ENCODE assay signal across 8 cellular contexts in the genomic region with DNA sequence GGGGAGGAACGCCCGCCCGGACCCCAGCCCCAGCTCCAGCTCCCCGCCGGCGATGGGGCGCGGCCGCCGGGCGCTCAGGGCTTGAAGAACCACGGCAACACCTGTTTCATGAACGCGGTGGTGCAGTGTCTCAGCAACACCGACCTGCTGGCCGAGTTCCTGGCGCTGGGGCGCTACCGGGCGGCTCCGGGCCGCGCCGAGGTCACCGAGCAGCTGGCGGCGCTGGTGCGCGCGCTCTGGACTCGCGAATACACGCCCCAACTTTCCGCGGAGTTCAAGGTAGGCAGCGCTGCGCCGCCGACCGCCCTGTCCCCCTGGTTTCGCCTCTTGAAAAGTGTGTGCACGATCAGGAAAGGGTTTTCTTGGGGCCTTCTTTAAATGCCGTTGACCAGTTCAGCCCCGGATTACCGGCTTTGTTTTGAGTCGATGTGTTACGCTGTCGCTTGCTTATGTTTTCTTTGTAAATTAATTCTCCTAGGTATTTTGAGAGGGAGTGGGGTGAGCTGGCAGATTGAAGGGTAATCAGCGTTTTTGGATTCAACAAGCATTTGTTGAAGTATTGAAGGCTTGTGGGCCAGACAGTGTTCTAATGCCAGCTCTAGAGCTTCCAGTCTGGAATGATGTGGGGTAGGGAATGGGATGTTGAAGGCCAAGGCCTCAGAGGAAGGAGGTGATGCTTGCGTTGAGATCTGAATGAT. TPM values are rescaled to one million over a fixed set of nuclear protein-coding genes. Genes with fewer than 3 reads are reported as not detected.
DNase-seq lines count a peak whose midpoint lies in the region; ATAC-seq and TF ChIP-seq lines count a peak whose summit lies in the region.

No MANE protein-coding gene starts in this region.

- peaks cover 71% of the 10 kb centered on the region for H3K27me3 Mint-ChIP-seq in stimulated activated naive CD8-positive, alpha-beta T cell treated with anti-CD3 and anti-CD28 coated beads, Interleukin-15, amount 100 ng/mL, for 72 hours

- DNase-seq in stimulated activated CD4-positive, alpha-beta T cell treated with anti-CD3 and anti-CD28 coated beads, Interleukin-15, amount 100 ng/mL, for 24 hours: peak; percentile 55
- no peak for DNase-seq in stimulated activated CD4-positive, alpha-beta T cell treated with anti-CD3 and anti-CD28 coated beads, Interleukin-4, amount 100 ng/mL, for 24 hours
- DNase-seq in NT2/D1 (ENCODE audit: low read depth, low spot score) (no peak), T47D (ENCODE audit: low read depth in 1 of 2, low spot score in 1 of 2) (peak; percentile 30 to 78), left lung (peak; percentile 70 to 89), A172 (ENCODE audit: low spot score) (no peak)
- peak; percentile 37 for DNase-seq in stimulated activated naive CD8-positive, alpha-beta T cell treated with anti-CD3 and anti-CD28 coated beads, Interleukin-15, amount 100 ng/mL, for 72 hours

- H3K27me3 ChIP-seq in NT2/D1 (ENCODE audit: insufficient read depth, insufficient read length) (peaks cover 15% of the 10 kb centered on the region), left lung (peaks cover 15 to 51% of the 10 kb centered on the region in 2 donors)

- TF ChIP-seq CTCF in left lung (IDR thresholded peaks at IDR 0.05): peak in 1 of 2 donors; percentile 11

- H3K4me1 ChIP-seq in NT2/D1 (ENCODE audit: insufficient read depth, insufficient read length) (peaks cover 4% of the 10 kb centered on the region), left lung (peaks cover 0 to 20% of the 10 kb centered on the region in 2 donors)

- ATAC-seq in left lung (peak; percentile 72), GM18858 (IDR thresholded peaks at IDR 0.05; ENCODE audit: unreplicated experiment) (no peak)
- ATAC-seq in stimulated activated naive CD8-positive, alpha-beta T cell treated with anti-CD3 and anti-CD28 coated beads, Interleukin-15, amount 100 ng/mL, for 72 hours: peak; percentile 67

- H3K4me3 ChIP-seq in NT2/D1 (ENCODE audit: insufficient read length, low read depth) (peak overlapping the region; percentile 66), left lung (peak overlapping the region; percentile 58)

- in situ Hi-C loops in T47D (cut with HindIII; ENCODE audit: low pct_unique_long_range_greater_than_20kb, low sequenced_read_pairs): no loop called here

- intact Hi-C loops in left lung (cut with DNase I): no loop called here

- no peaks in the 10 kb centered on the region for H3K9me3 Mint-ChIP-seq in stimulated activated naive CD8-positive, alpha-beta T cell treated with anti-CD3 and anti-CD28 coated beads, Interleukin-15, amount 100 ng/mL, for 72 hours

- peak overlapping the region; percentile 86 for H3K9ac ChIP-seq in NT2/D1 (ENCODE audit: insufficient read length, low read depth)

- H3K9me3 ChIP-seq in NT2/D1 (ENCODE audit: insufficient read depth, low read length) (peaks cover 8% of the 10 kb centered on the region; the same call in 1 of the 2 replicates), left lung (no peaks in the 10 kb centered on the region)

- peak overlapping the region; percentile 72 to 82 for H3K4me3 Mint-ChIP-seq in stimulated activated naive CD8-positive, alpha-beta T cell treated with anti-CD3 and anti-CD28 coated beads, Interleukin-15, amount 100 ng/mL, for 72 hours

- H3K36me3 ChIP-seq in NT2/D1 (ENCODE audit: insufficient read depth, insufficient read length, low read length) (no peaks in the 10 kb centered on the region), left lung (no peaks in the 10 kb centered on the region)

- peak overlapping the region; percentile 78 to 80 for H3K27ac ChIP-seq in left lung

- H3K27ac Mint-ChIP-seq in stimulated activated naive CD8-positive, alpha-beta T cell treated with anti-CD3 and anti-CD28 coated beads, Interleukin-15, amount 100 ng/mL, for 72 hours: peak overlapping the region in 1 of 2 donors; percentile 77

- peaks cover 29% of the 10 kb centered on the region for H3K4me1 Mint-ChIP-seq in stimulated activated naive CD8-positive, alpha-beta T cell treated with anti-CD3 and anti-CD28 coated beads, Interleukin-15, amount 100 ng/mL, for 72 hours

RNA-seq across cellular contexts. Expression of a gene that starts 0.7 kb away (rescaled TPM):
- 1 to 10 TPM; 4.9 to 6.2 TPM for total RNA-seq in left lung
- total RNA-seq in A172 (2014; rRNA removed; shearing (Covaris generic)): 3.1 and 3.7 TPM in 2 replicates

Comparison
In these comparisons a context has a peak if more than half of its experiments do, and no peak if none do; other contexts are left out.
1. DNase-seq: peak in stimulated activated CD4-positive, alpha-beta T cell treated with anti-CD3 and anti-CD28 coated beads, Interleukin-15, amount 100 ng/mL, for 24 hours (single experiment), T47D (2 of 2), left lung (2 of 2) and stimulated activated naive CD8-positive, alpha-beta T cell treated with anti-CD3 and anti-CD28 coated beads, Interleukin-15, amount 100 ng/mL, for 72 hours (2 of 2); none in stimulated activated CD4-positive, alpha-beta T cell treated with anti-CD3 and anti-CD28 coated beads, Interleukin-4, amount 100 ng/mL, for 24 hours (single experiment), NT2/D1 (single experiment) and A172 (single experiment).